In the genomic region with DNA sequence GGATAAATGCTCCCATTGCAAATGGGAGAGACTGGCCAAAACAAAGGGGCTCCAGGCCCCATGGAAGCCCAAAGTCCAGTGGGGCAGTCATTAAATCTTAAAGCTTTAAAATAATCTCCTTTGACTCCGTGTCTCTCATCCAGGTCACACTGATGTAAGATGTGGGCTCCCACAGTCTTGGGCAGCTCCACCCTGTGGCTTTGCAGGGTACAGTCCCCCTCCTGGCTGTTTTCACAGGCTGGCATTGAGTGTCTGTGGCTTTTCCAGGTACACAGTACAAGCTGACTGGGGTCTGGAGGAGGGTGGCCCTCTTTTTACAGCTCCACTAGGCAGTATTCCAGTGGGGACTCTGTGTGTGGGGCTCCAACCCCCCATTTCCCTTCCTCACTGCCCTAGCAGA, we compare ENCODE assay signal across 11 cellular contexts. TPM values are rescaled to one million over a fixed set of nuclear protein-coding genes. Genes with fewer than 3 reads are reported as not detected.
DNase-seq lines count a peak whose midpoint lies in the region; TF ChIP-seq lines count a peak whose summit lies in the region.
"Had no signal": no experiment of that assay in that cellular context is flagged by ENCODE, and none has a peak within 500 bp of the region (broad histone marks: within the 10 kb centered on the region; RNA-seq: fewer than 3 reads in every experiment).

No MANE protein-coding gene starts in this region.

- no peak overlapping the region for H3K4me3 ChIP-seq in SJCRH30
- H3K4me3 ChIP-seq: gastrocnemius medialis had no signal

- no peak overlapping the region for H3K4me3 Mint-ChIP-seq in activated CD4-positive, alpha-beta T cell treated with anti-CD3 and anti-CD28 coated beads, Interleukin-2, amount 10 ng/mL, durations not matched to agents 24 days and 14 days
- H3K4me3 Mint-ChIP-seq in chondrocyte (ENCODE audit: unreplicated experiment), result no peak overlapping the region
- H3K4me3 Mint-ChIP-seq: stimulated activated memory B cell treated with anti-CD40 and anti-IgM and Interleukin-4, amounts not matched to agents 10 μg/mL and 1 μg/mL and 100 μg/mL, for 72 hours had no signal

- DNase-seq in activated CD4-positive, alpha-beta T cell treated with anti-CD3 and anti-CD28 coated beads, Interleukin-2, amount 10 ng/mL, durations not matched to agents 24 days and 14 days, result peak; percentile 62
- DNase-seq in activated CD4-positive, alpha-beta T cell treated with anti-CD3 and anti-CD28 coated beads for 1 hour, result no peak
- peak; percentile 16 for DNase-seq in NCI-H460 (ENCODE audit: extremely low read depth, low read depth)
- DNase-seq in chondrocyte (ENCODE audit: low spot score), result no peak
- peak; percentile 32 for DNase-seq in stimulated activated CD8-positive, alpha-beta memory T cell treated with anti-CD3 and anti-CD28 coated beads, Interleukin-4, amount 100 ng/mL, for 48 hours
- DNase-seq in AG08395 (ENCODE audit: low spot score), result no peak
- DNase-seq in NCI-H345 (lab: John Stamatoyannopoulos, UW), result no peak
- DNase-seq in SJCRH30, result no peak
- DNase-seq: gastrocnemius medialis, NCI-H1105 had no signal

- H3K4me1 ChIP-seq in SJCRH30, result peaks cover 8% of the 10 kb centered on the region

- H3K9me3 Mint-ChIP-seq in activated CD4-positive, alpha-beta T cell treated with anti-CD3 and anti-CD28 coated beads, Interleukin-2, amount 10 ng/mL, durations not matched to agents 24 days and 14 days, result no peaks in the 10 kb centered on the region
- no peaks in the 10 kb centered on the region for H3K9me3 Mint-ChIP-seq in chondrocyte (ENCODE audit: low read depth)
- H3K9me3 Mint-ChIP-seq: stimulated activated memory B cell treated with anti-CD40 and anti-IgM and Interleukin-4, amounts not matched to agents 10 μg/mL and 1 μg/mL and 100 μg/mL, for 72 hours had no signal

- H3K36me3 Mint-ChIP-seq in activated CD4-positive, alpha-beta T cell treated with anti-CD3 and anti-CD28 coated beads, Interleukin-2, amount 10 ng/mL, durations not matched to agents 24 days and 14 days (ENCODE audit: low read depth), result peaks cover 8% of the 10 kb centered on the region
- peaks cover 21% of the 10 kb centered on the region for H3K36me3 Mint-ChIP-seq in chondrocyte (ENCODE audit: low read depth)

- H3K27me3 ChIP-seq in SJCRH30, result no peaks in the 10 kb centered on the region
- H3K27me3 ChIP-seq: gastrocnemius medialis had no signal

- no peaks in the 10 kb centered on the region; the same call in 1 of the 2 replicates for H3K36me3 ChIP-seq in SJCRH30

- peak; percentile 48 for TF ChIP-seq CTCF in chondrocyte (IDR thresholded peaks at IDR 0.05)

- H3K9me3 ChIP-seq in SJCRH30 (replicated peaks), result no peaks in the 10 kb centered on the region
- H3K9me3 ChIP-seq: gastrocnemius medialis had no signal

- H3K4me1 Mint-ChIP-seq in activated CD4-positive, alpha-beta T cell treated with anti-CD3 and anti-CD28 coated beads, Interleukin-2, amount 10 ng/mL, durations not matched to agents 24 days and 14 days, result no peaks in the 10 kb centered on the region
- peaks cover 18% of the 10 kb centered on the region for H3K4me1 Mint-ChIP-seq in chondrocyte (ENCODE audit: low read depth)
- H3K4me1 Mint-ChIP-seq: stimulated activated memory B cell treated with anti-CD40 and anti-IgM and Interleukin-4, amounts not matched to agents 10 μg/mL and 1 μg/mL and 100 μg/mL, for 72 hours had no signal

- intact Hi-C loops in activated CD4-positive, alpha-beta T cell treated with anti-CD3 and anti-CD28 coated beads, Interleukin-2, amount 10 ng/mL, durations not matched to agents 24 days and 14 days (cut with micrococcal nuclease), result no loop called here

- no peaks in the 10 kb centered on the region for H3K27me3 Mint-ChIP-seq in activated CD4-positive, alpha-beta T cell treated with anti-CD3 and anti-CD28 coated beads, Interleukin-2, amount 10 ng/mL, durations not matched to agents 24 days and 14 days
- H3K27me3 Mint-ChIP-seq in chondrocyte (ENCODE audit: low read depth), result no peaks in the 10 kb centered on the region
- H3K27me3 Mint-ChIP-seq: stimulated activated memory B cell treated with anti-CD40 and anti-IgM and Interleukin-4, amounts not matched to agents 10 μg/mL and 1 μg/mL and 100 μg/mL, for 72 hours had no signal

- no peak overlapping the region for H3K27ac Mint-ChIP-seq in activated CD4-positive, alpha-beta T cell treated with anti-CD3 and anti-CD28 coated beads, Interleukin-2, amount 10 ng/mL, durations not matched to agents 24 days and 14 days
- no peak overlapping the region for H3K27ac Mint-ChIP-seq in chondrocyte (ENCODE audit: unreplicated experiment)
- H3K27ac Mint-ChIP-seq: stimulated activated memory B cell treated with anti-CD40 and anti-IgM and Interleukin-4, amounts not matched to agents 10 μg/mL and 1 μg/mL and 100 μg/mL, for 72 hours had no signal

- H3K27ac ChIP-seq in SJCRH30, result no peak overlapping the region
- H3K27ac ChIP-seq: gastrocnemius medialis had no signal

RNA-seq across cellular contexts. Expression of a gene that starts 45.9 kb away (rescaled TPM):
- 74.3 and 79.3 TPM in 2 replicates for total RNA-seq in activated CD4-positive, alpha-beta T cell treated with anti-CD3 and anti-CD28 coated beads, Interleukin-2, amount 10 ng/mL, durations not matched to agents 24 days and 14 days
- 113 and 116 TPM in 2 replicates for total RNA-seq in NCI-H460 (2014; rRNA removed; shearing (Covaris generic))
- polyA plus RNA-seq in NCI-H460 (2014; cell fraction: nucleus; rRNA removed), result 110 and 117 TPM in 2 replicates
- total RNA-seq in chondrocyte, result 59.3 to 60.9 TPM (median 60.4 TPM) in 3 replicates
- 108 and 110 TPM in 2 replicates for total RNA-seq in SJCRH30 (2014; rRNA removed; shearing (Covaris generic))

Comparison
In these comparisons a context has a peak if more than half of its experiments do, and no peak if none do; other contexts are left out.
1. DNase-seq: peak in activated CD4-positive, alpha-beta T cell treated with anti-CD3 and anti-CD28 coated beads, Interleukin-2, amount 10 ng/mL, durations not matched to agents 24 days and 14 days (single experiment), NCI-H460 (single experiment) and stimulated activated CD8-positive, alpha-beta memory T cell treated with anti-CD3 and anti-CD28 coated beads, Interleukin-4, amount 100 ng/mL, for 48 hours (single experiment); none in activated CD4-positive, alpha-beta T cell treated with anti-CD3 and anti-CD28 coated beads for 1 hour (single experiment), chondrocyte (single experiment), AG08395 (single experiment), NCI-H345 (single experiment) and SJCRH30 (0 of 2).